14 cellular contexts compared by ENCODE assay signal in the genomic region with DNA sequence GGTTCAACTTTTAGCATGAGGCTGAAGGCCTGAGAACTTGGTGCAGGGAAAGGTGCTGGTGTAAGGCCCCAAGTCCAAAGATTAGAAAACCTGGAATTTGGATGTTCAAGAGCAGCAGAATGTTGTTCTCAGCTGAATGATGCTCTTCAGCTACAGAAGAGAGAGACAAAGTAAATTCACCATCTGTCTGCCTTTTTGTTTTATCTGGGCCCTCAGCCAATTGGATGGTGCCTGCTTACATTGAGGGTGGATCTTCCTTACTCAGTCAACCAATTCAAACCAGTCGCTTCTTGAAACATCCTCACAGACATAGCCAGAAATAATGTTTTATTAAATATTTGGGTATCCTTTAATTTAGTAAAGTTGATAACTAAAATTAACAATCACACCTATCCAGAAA.
A peak's percentile ranks its signal among the peaks of the same experiment; 100 is the strongest.
DNase-seq lines count a peak whose midpoint lies in the region; ATAC-seq lines count a peak whose summit lies in the region.
"Had no signal": no experiment of that assay in that cellular context is flagged by ENCODE, and none has a peak within 500 bp of the region (broad histone marks: within the 10 kb centered on the region; RNA-seq: fewer than 3 reads in every experiment).

No MANE protein-coding gene starts in this region.

- ATAC-seq in GM21723 (IDR thresholded peaks at IDR 0.05; ENCODE audit: unreplicated experiment), result no peak
- ATAC-seq in HG03095 (IDR thresholded peaks at IDR 0.05; ENCODE audit: unreplicated experiment), result no peak
- ATAC-seq: HepG2 had no signal

- peak; percentile 2 for DNase-seq in NCI-H2171 treated with DMSO at 0.1 percent for 48 hours (lab: John Stamatoyannopoulos, UW)
- DNase-seq in NCI-H2171 (lab: John Stamatoyannopoulos, UW), result no peak
- DNase-seq in NCI-H524 (lab: John Stamatoyannopoulos, UW), result peak; percentile 57 to 81
- DNase-seq in cerebellar cortex (ENCODE audit: low spot score), result peak; percentile 77
- DNase-seq in RKO (ENCODE audit: low spot score), result no peak
- DNase-seq in A172 (ENCODE audit: low spot score), result no peak
- DNase-seq: 8988T; ACHN; CD4-positive, alpha-beta memory T cell; DMS79; GOT3 had no signal

Comparison
In these comparisons a context has a peak if more than half of its experiments do, and no peak if none do; other contexts are left out.
1. DNase-seq: peak in NCI-H2171 treated with DMSO at 0.1 percent for 48 hours (single experiment), NCI-H524 (2 of 2) and cerebellar cortex (single experiment); none in NCI-H2171 (single experiment), RKO (single experiment) and A172 (single experiment).